In genomic region chr22:35604671-35605457, GRCh38 we compare ENCODE assay signal across 13 cellular contexts. TPM values are rescaled to one million over a fixed set of nuclear protein-coding genes. Genes with fewer than 3 reads are reported as not detected.
A peak's percentile ranks its signal among the peaks of the same experiment; 100 is the strongest.
DNase-seq lines count a peak whose midpoint lies in the region; ATAC-seq, FAIRE-seq and TF ChIP-seq lines count a peak whose summit lies in the region.
"Had no signal": no experiment of that assay in that cellular context is flagged by ENCODE, and none has a peak within 500 bp of the region (broad histone marks: within the 10 kb centered on the region; RNA-seq: fewer than 3 reads in every experiment).

No MANE protein-coding gene starts in this region.

- H3K27me3 ChIP-seq in heart left ventricle (no peaks in the 10 kb centered on the region), bronchial epithelial cell (ENCODE audit: control insufficient read depth, insufficient read depth, low read length) (peaks cover 2% of the 10 kb centered on the region), suprapubic skin (no peaks in the 10 kb centered on the region)

- 38 to 44% (median 40%) methylated on average over 10 of the region's 10 CpGs for WGBS in heart left ventricle, 4 donors
- 51% methylated on average over 10 of the region's 10 CpGs for WGBS in suprapubic skin

- TF ChIP-seq POLR2A in heart left ventricle (IDR thresholded peaks at IDR 0.05), result no peak
- no peak for TF ChIP-seq POLR2A in suprapubic skin (IDR thresholded peaks at IDR 0.05)

- H3K4me1 ChIP-seq in heart left ventricle, result peaks cover 0 to 73% (median 29%) of the 10 kb centered on the region in 12 donors
- peaks cover 4% of the 10 kb centered on the region for H3K4me1 ChIP-seq in suprapubic skin

- TF ChIP-seq EP300 in suprapubic skin (IDR thresholded peaks at IDR 0.05), result no peak

- no peak for TF ChIP-seq CTCF in heart left ventricle (IDR thresholded peaks at IDR 0.05)
- TF ChIP-seq CTCF in bronchial epithelial cell (IDR thresholded peaks at IDR 0.05; ENCODE audit: insufficient read depth, low read length, severe bottlenecking), result no peak
- TF ChIP-seq CTCF in suprapubic skin (IDR thresholded peaks at IDR 0.05), result no peak

- peak in 2 of 4 donors; percentile 2 to 27 for ATAC-seq in heart left ventricle
- ATAC-seq in Right ventricle myocardium inferior, result no peak
- peak; percentile 89 for ATAC-seq in stimulated activated naive CD8-positive, alpha-beta T cell treated with anti-CD3 and anti-CD28 coated beads, Interleukin-15, Interleukin-2, amounts not matched to agents 100 U/mL and 50 U/mL, for 24 hours
- ATAC-seq in HG03521 (IDR thresholded peaks at IDR 0.05; ENCODE audit: unreplicated experiment), result no peak
- no peak for ATAC-seq in HG02938 (IDR thresholded peaks at IDR 0.05; ENCODE audit: unreplicated experiment)
- ATAC-seq: T-helper 17 cell had no signal

- H3K27ac ChIP-seq in heart left ventricle (peak overlapping the region in 11 of 12 donors; percentile 60 to 98 (median 82)), suprapubic skin (no peak overlapping the region)

- intact Hi-C loops in heart left ventricle (cut with DNase I), result no loop called here
- intact Hi-C loops in Right ventricle myocardium inferior (cut with DNase I), result no loop called here

- H3K9me3 ChIP-seq in heart left ventricle (no peaks in the 10 kb centered on the region), suprapubic skin (no peaks in the 10 kb centered on the region)

- no peak for FAIRE-seq in bronchial epithelial cell (lab: Jason Lieb, UNC)
- FAIRE-seq: GM12892 had no signal

- H3K36me3 ChIP-seq in heart left ventricle, result peaks cover 0 to 43% (median 0%) of the 10 kb centered on the region in 9 donors
- no peaks in the 10 kb centered on the region for H3K36me3 ChIP-seq in bronchial epithelial cell (ENCODE audit: control insufficient read depth, insufficient read depth, low read length)
- no peaks in the 10 kb centered on the region for H3K36me3 ChIP-seq in suprapubic skin

- DNase-seq in heart left ventricle, result peak in 1 of 5 donors; percentile 36
- no peak for DNase-seq in Right ventricle myocardium inferior (ENCODE audit: missing footprints)
- DNase-seq in NCI-H1694 (lab: John Stamatoyannopoulos, UW), result peak; percentile 49
- peak; percentile 8 for DNase-seq in bronchial epithelial cell (ENCODE audit: low read depth)
- DNase-seq in stimulated activated naive CD8-positive, alpha-beta T cell treated with anti-CD3 and anti-CD28 coated beads, Interleukin-15, Interleukin-2, amounts not matched to agents 100 U/mL and 50 U/mL, for 24 hours, result peak; percentile 43
- DNase-seq in suprapubic skin (ENCODE audit: low spot score in 2 of 2), result no peak
- DNase-seq: NCI-H526 treated with DMSO at 0.1 percent for 48 hours, T-helper 17 cell had no signal

- H3K4me3 ChIP-seq in heart left ventricle (no peak overlapping the region), bronchial epithelial cell (ENCODE audit: low read depth, low read length) (no peak overlapping the region), suprapubic skin (no peak overlapping the region)

RNA-seq across cellular contexts. Expression of gene MB, which starts 12.3 kb away (rescaled TPM):
- total RNA-seq in heart left ventricle (over 10,000 TPM in 7 of 9 donors, 1,000 to 10,000 TPM in 2; 6,950 to 16,840 (median 13,341) TPM), Right ventricle myocardium inferior (17,829 TPM), bronchial epithelial cell (0.13 TPM in 1 of 2 replicates, not detected in the other), suprapubic skin (10 to 100 TPM in 1 of 4 donors, 1 to 10 TPM in 3; 4.3 to 17.8 (median 9.1) TPM)
- polyA plus RNA-seq in heart left ventricle, result over 10,000 TPM in 1 of 2 donors, 1,000 to 10,000 TPM in 1; 6,181 to 16,360 TPM
- total RNA-seq: dermis microvascular lymphatic vessel endothelial cell, mesothelial cell of epicardium, T-helper 17 cell had no signal

RNA-seq across cellular contexts. Expression of gene APOL6, which starts 43.4 kb away (rescaled TPM):
- total RNA-seq in heart left ventricle (10 to 100 TPM in 3 of 9 donors, 1 to 10 TPM in 6; 3.3 to 55.8 (median 7.3) TPM), Right ventricle myocardium inferior (6.6 TPM), bronchial epithelial cell (6.1 and 10.6 TPM in 2 replicates), suprapubic skin (1 to 10 TPM; 3.1 to 8.3 (median 5.1) TPM)
- polyA plus RNA-seq in heart left ventricle, result 1 to 10 TPM; 2.3 to 2.4 TPM

Comparison
In these comparisons a context has a peak if more than half of its experiments do, and no peak if none do; other contexts are left out.
1. DNase-seq: peak in NCI-H1694 (single experiment), bronchial epithelial cell (single experiment) and stimulated activated naive CD8-positive, alpha-beta T cell treated with anti-CD3 and anti-CD28 coated beads, Interleukin-15, Interleukin-2, amounts not matched to agents 100 U/mL and 50 U/mL, for 24 hours (single experiment); none in Right ventricle myocardium inferior (single experiment) and suprapubic skin (0 of 2).
2. RNA of gene MB, which starts 12.3 kb away (total RNA-seq): 17,829 TPM in Right ventricle myocardium inferior (single experiment) and 6,950 to 16,840 TPM in heart left ventricle; 4.3 to 17.8 TPM in suprapubic skin and 0.13 TPM in bronchial epithelial cell; every median in the first group is over 100 times any median in the second.